Comparison of ENCODE assay signal across 13 cellular contexts in the genomic region with DNA sequence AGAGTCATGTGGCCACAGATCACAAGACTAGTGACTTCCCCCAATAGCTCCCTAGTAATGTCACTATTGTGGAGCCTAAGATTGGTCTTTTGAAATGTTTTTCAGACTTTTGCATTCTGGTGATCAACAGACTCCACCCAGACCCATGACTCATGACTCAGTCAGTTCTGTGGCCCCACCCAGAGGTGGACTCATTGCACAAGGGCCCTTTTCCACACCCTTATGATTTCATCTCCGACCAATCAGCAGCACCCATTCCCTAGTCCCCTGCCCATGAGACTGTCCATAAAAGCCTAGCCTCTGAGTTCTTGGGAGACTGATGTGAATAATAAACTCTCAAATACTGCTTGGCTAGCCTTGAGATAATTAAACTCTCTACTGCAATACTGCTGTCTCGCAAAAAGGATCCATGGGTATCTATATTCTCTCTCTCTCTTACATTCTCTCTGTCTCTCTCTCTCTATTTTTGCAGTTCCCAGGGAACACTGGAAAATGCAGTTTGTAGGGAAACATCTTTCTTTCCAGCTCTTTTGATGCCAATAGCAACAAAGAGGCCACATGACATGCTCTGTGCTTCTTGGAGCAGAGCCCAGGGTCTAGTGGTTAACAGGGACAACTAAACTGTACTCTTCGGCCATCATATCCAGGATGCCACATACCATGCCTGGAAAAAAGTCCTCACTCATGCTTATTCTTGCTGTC.
DNase-seq lines count a peak whose midpoint lies in the region; ATAC-seq and TF ChIP-seq lines count a peak whose summit lies in the region.
"Had no signal": no experiment of that assay in that cellular context is flagged by ENCODE, and none has a peak within 500 bp of the region (broad histone marks: within the 10 kb centered on the region; RNA-seq: fewer than 3 reads in every experiment).

No MANE protein-coding gene starts in this region.

- H3K4me1 ChIP-seq in GM23248 (ENCODE audit: insufficient read depth): peaks cover 24% of the 10 kb centered on the region
- no peaks in the 10 kb centered on the region for H3K4me1 ChIP-seq in effector memory CD4-positive, alpha-beta T cell (ENCODE audit: control insufficient read depth, insufficient read depth, low read length, poor library complexity, severe bottlenecking)
- no peaks in the 10 kb centered on the region for H3K4me1 ChIP-seq in Peyer's patch

- H3K36me3 ChIP-seq in GM23248 (ENCODE audit: low read depth) (no peaks in the 10 kb centered on the region), Peyer's patch (no peaks in the 10 kb centered on the region)
- H3K36me3 ChIP-seq in effector memory CD4-positive, alpha-beta T cell (ENCODE audit: control insufficient read depth, insufficient read depth, low read length): no peaks in the 10 kb centered on the region

- ATAC-seq in GM19328 (IDR thresholded peaks at IDR 0.05; ENCODE audit: unreplicated experiment): no peak
- ATAC-seq: activated naive CD4-positive, alpha-beta T cell treated with anti-CD3 and anti-CD28 coated beads, Interleukin-2, amount 50 U/mL, for 72 hours; Right ventricle myocardium inferior had no signal

- H3F3A ChIP-seq in GM23248 (ENCODE audit: insufficient read depth): peaks cover 23% of the 10 kb centered on the region

- DNase-seq in GM23248: peak; percentile 81
- DNase-seq in RPMI7951 (ENCODE audit: low read depth): peak; percentile 57
- DNase-seq in erythroblast (lab: John Stamatoyannopoulos, UW): peak; percentile 43 to 78
- peak; percentile 87 for DNase-seq in skeletal muscle cell (ENCODE audit: low read depth)
- DNase-seq in effector memory CD4-positive, alpha-beta T cell: no peak
- no peak for DNase-seq in Peyer's patch
- DNase-seq in putamen (ENCODE audit: low spot score): no peak
- DNase-seq: effector CD8-positive, alpha-beta T cell; NCI-H446; right cardiac atrium had no signal

- 0 out of 2 replicates have a peak overlapping the region, but pooled peaks have one; percentile 3 for H2AFZ ChIP-seq in GM23248

- no peaks in the 10 kb centered on the region for H3K79me2 ChIP-seq in GM23248 (ENCODE audit: insufficient read depth)

- H3K9ac ChIP-seq in GM23248: no peak overlapping the region

- no peaks in the 10 kb centered on the region for H3K9me2 ChIP-seq in GM23248 (ENCODE audit: insufficient read depth)

- TF ChIP-seq POLR2A in erythroblast (IDR thresholded peaks at IDR 0.05; ENCODE audit: low read length) (no peak), Peyer's patch (IDR thresholded peaks at IDR 0.05) (no peak)

- H3K4me2 ChIP-seq in GM23248 (ENCODE audit: unreplicated experiment): no peak overlapping the region

- H3K27me3 ChIP-seq in GM23248 (replicated peaks; ENCODE audit: insufficient read depth) (no peaks in the 10 kb centered on the region), Peyer's patch (no peaks in the 10 kb centered on the region)
- no peaks in the 10 kb centered on the region for H3K27me3 ChIP-seq in effector memory CD4-positive, alpha-beta T cell (replicated peaks; ENCODE audit: control insufficient read depth, insufficient read depth, low read length, poor library complexity, severe bottlenecking)

- TF ChIP-seq CTCF in Peyer's patch (IDR thresholded peaks at IDR 0.05): no peak

- in situ Hi-C loops in GM23248 (cut with MboI): no loop called here

- no peak overlapping the region for H3K4me3 ChIP-seq in GM23248
- no peak overlapping the region for H3K4me3 ChIP-seq in skeletal muscle cell (ENCODE audit: low read depth, low read length)
- H3K4me3 ChIP-seq in effector memory CD4-positive, alpha-beta T cell (ENCODE audit: insufficient read depth, low read depth, low read length, poor library complexity, severe bottlenecking): no peak overlapping the region
- no peak overlapping the region for H3K4me3 ChIP-seq in Peyer's patch

- H4K20me1 ChIP-seq in GM23248 (ENCODE audit: insufficient read depth): no peaks in the 10 kb centered on the region

- H3K9me3 ChIP-seq in GM23248 (ENCODE audit: low read depth) (no peaks in the 10 kb centered on the region), Peyer's patch (peaks cover 0 to 9% (median 2%) of the 10 kb centered on the region in 4 donors)
- H3K9me3 ChIP-seq in effector memory CD4-positive, alpha-beta T cell (ENCODE audit: control insufficient read depth, low read length): peaks cover 3% of the 10 kb centered on the region

- H3K27ac ChIP-seq in GM23248: peak overlapping the region; percentile 67
- H3K27ac ChIP-seq in effector memory CD4-positive, alpha-beta T cell (ENCODE audit: insufficient read depth, low read length, poor library complexity, severe bottlenecking): no peak overlapping the region
- H3K27ac ChIP-seq in Peyer's patch: no peak overlapping the region

- WGBS in GM23248 (ENCODE audit: low coverage in 1 of 2, low lambda C conversion rate in 2 of 2, missing lambda C conversion rate in 2 of 2), 2 experiments: 76 to 84% methylated on average over 3 of the region's 3 CpGs

Comparison
In these comparisons a context has a peak if more than half of its experiments do, and no peak if none do; other contexts are left out.
1. DNase-seq: peak in GM23248 (single experiment), RPMI7951 (single experiment), erythroblast (2 of 2) and skeletal muscle cell (single experiment); none in effector memory CD4-positive, alpha-beta T cell (0 of 3), Peyer's patch (0 of 3) and putamen (single experiment).